Comparison of ENCODE assay signal across 22 cellular contexts in the genomic region with DNA sequence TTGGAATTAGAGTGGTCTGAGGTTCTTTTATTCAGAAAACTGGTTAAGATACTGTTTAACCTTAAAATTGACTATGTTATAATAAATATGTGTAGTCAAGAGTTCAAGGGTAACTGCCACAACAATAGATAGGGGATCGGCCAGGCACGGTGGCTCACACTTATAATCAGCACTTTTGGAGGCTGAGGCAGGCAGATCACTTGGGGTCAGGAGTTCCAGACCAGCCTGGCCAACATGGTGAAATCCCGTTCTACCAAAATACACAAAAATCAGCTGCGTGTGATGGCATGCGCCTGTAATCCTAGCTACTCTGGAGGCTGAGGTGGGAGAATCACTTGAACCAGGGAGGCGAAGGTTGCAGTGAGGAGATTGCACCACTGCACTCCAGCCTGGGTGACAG. TPM values are rescaled to one million over a fixed set of nuclear protein-coding genes. Genes with fewer than 3 reads are reported as not detected.
"Had no signal": no experiment of that assay in that cellular context is flagged by ENCODE, and none has a peak within 500 bp of the region (broad histone marks: within the 10 kb centered on the region; RNA-seq: fewer than 3 reads in every experiment).

No MANE protein-coding gene starts in this region.

- H3K4me1 Mint-ChIP-seq: brain, memory B cell, naive B cell, neural crest cell had no signal

- H3K36me3 ChIP-seq: prostate gland had no signal

- DNase-seq: activated CD4-positive, alpha-beta T cell treated with anti-CD3 and anti-CD28 coated beads for 4 hours; activated CD8-positive, alpha-beta memory T cell treated with anti-CD3 and anti-CD28 coated beads for 24 hours; activated gamma-delta T cell treated with Interleukin-2 at 50 U/mL for 16 hours; anterior cingulate cortex; caudate nucleus; erythroblast; gastrocnemius medialis; heart left ventricle; mucosa of descending colon; naive B cell; stimulated activated naive CD8-positive, alpha-beta T cell treated with anti-CD3 and anti-CD28 coated beads, Interleukin-15, Interleukin-2, amounts not matched to agents 100 U/mL and 50 U/mL, for 24 hours; substantia nigra; tibial artery had no signal

- H3K4me3 Mint-ChIP-seq: brain, memory B cell, naive B cell, neural crest cell had no signal

- H3K4me3 ChIP-seq: gastrocnemius medialis, heart left ventricle, mucosa of descending colon, prostate gland, right atrium auricular region, tibial artery had no signal

- ATAC-seq: gastrocnemius medialis; heart left ventricle; mucosa of descending colon; stimulated activated naive CD8-positive, alpha-beta T cell treated with anti-CD3 and anti-CD28 coated beads, Interleukin-15, Interleukin-2, amounts not matched to agents 100 U/mL and 50 U/mL, for 24 hours had no signal

- H3K27ac Mint-ChIP-seq: memory B cell had no signal

- H3K4me1 ChIP-seq: gastrocnemius medialis, prostate gland, tibial artery had no signal

- H3K27me3 Mint-ChIP-seq: brain, memory B cell, naive B cell had no signal

- H3K9me3 Mint-ChIP-seq: brain, memory B cell, neural crest cell had no signal

- H3K9me3 ChIP-seq: gastrocnemius medialis, heart left ventricle, mucosa of descending colon, prostate gland, right atrium auricular region, tibial artery had no signal

- H3K27ac ChIP-seq: gastrocnemius medialis, prostate gland, right atrium auricular region, tibial artery had no signal

- H3K27me3 ChIP-seq: gastrocnemius medialis, heart left ventricle, right atrium auricular region, tibial artery had no signal

RNA-seq across cellular contexts. Expression of a gene that starts 39.5 kb away (rescaled TPM):
- total RNA-seq: gastrocnemius medialis; heart left ventricle; liver; mucosa of descending colon; neural crest cell; omental fat pad; prostate gland; right atrium auricular region; skeletal muscle tissue; T-helper 2 cell treated with Interferon-gamma antibody and Interleukin-4, amounts not matched to agents 100 ng/mL and 5 ng/mL, for 36 hours had no signal
- polyA plus RNA-seq: heart left ventricle had no signal
